ENCODE assay signal across 8 cellular contexts in genomic region chr19:40833728-40834533, GRCh38. TPM values are rescaled to one million over a fixed set of nuclear protein-coding genes. Genes with fewer than 3 reads are reported as not detected.
"Had no signal": no experiment of that assay in that cellular context is flagged by ENCODE, and none has a peak within 500 bp of the region (broad histone marks: within the 10 kb centered on the region; RNA-seq: fewer than 3 reads in every experiment).

No MANE protein-coding gene starts in this region.

RNA-seq across cellular contexts. Expression of gene CYP2A6, which starts 16.3 kb away (rescaled TPM):
- total RNA-seq: activated CD8-positive, alpha-beta memory T cell treated with anti-CD3 and anti-CD28 coated beads for 36 hours; dermis blood vessel endothelial cell; endodermal cell; lung microvascular endothelial cell; T-helper 2 cell treated with Interferon-gamma antibody and Interleukin-4, amounts not matched to agents 100 ng/mL and 5 ng/mL, for 36 hours; testis; ureter had no signal

RNA-seq across cellular contexts. Expression of gene CYP2A7, which starts 48.1 kb away (rescaled TPM):
- total RNA-seq: activated CD8-positive, alpha-beta memory T cell treated with anti-CD3 and anti-CD28 coated beads for 36 hours; dermis blood vessel endothelial cell; endodermal cell; esophagus mucosa; lung microvascular endothelial cell; T-helper 2 cell treated with Interferon-gamma antibody and Interleukin-4, amounts not matched to agents 100 ng/mL and 5 ng/mL, for 36 hours; ureter had no signal

RNA-seq across cellular contexts. Expression of gene MIA, which starts 58.6 kb away (rescaled TPM):
- total RNA-seq: activated CD8-positive, alpha-beta memory T cell treated with anti-CD3 and anti-CD28 coated beads for 36 hours; endodermal cell; lung microvascular endothelial cell; ureter had no signal
